Comparison of ENCODE assay signal across 13 cellular contexts in the genomic region with DNA sequence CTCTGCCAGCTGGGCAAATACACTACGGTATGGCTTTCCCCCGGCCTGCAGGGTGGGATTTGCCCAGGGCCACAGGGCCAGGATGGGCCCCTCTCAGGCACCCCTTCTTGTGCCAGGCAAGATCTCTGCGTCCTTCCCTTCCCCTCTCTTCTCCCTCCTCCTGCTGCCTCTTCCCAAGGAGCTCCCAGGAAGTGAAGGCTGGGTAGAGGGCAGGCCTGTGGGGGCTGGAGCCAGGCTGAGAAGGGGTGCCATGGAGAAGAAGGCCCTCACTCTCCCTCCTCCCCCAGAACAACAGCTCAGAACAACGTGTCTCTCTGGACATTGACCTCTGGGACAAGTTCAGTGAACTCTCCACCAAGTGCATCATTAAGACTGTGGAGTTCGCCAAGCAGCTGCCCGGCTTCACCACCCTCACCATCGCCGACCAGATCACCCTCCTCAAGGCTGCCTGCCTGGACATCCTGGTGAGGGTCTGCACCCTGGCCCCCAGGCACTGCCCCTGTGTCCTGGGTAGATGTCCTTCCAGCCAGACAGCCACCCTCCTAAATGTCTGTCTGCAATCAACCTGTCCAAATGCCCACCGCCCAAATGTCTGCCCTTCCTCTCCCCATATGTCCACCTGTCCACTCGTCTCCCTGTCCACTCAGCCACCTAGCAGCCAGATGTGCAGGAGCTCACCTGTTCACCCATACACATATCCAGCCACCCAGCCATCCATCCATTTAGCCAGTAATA. TPM values are rescaled to one million over a fixed set of nuclear protein-coding genes. Genes with fewer than 3 reads are reported as not detected.
DNase-seq lines count a peak whose midpoint lies in the region; ATAC-seq and TF ChIP-seq lines count a peak whose summit lies in the region.
"Had no signal": no experiment of that assay in that cellular context is flagged by ENCODE, and none has a peak within 500 bp of the region (broad histone marks: within the 10 kb centered on the region; RNA-seq: fewer than 3 reads in every experiment).

No MANE protein-coding gene starts in this region.

- H3K27me3 Mint-ChIP-seq in CD4-positive, alpha-beta memory T cell: no peaks in the 10 kb centered on the region
- H3K27me3 Mint-ChIP-seq in glutamatergic neuron (ENCODE audit: unreplicated experiment) (peaks cover 20% of the 10 kb centered on the region), progenitor cell of endocrine pancreas (no peaks in the 10 kb centered on the region)

- CTCF ChIA-PET in CD4-positive, alpha-beta memory T cell (lab: Charles Lee; ENCODE audit: partially characterized antibody): interaction anchor here (1.1 to 10.0 kb wide), 7 partner anchors 9 to 263 kb away, joined by 3 to 573 read pairs (median 7); a partner anchor contains a TSS

- no peak for TF ChIP-seq CTCF in glutamatergic neuron (IDR thresholded peaks at IDR 0.05; ENCODE audit: partially characterized antibody, unreplicated experiment)
- no peak for TF ChIP-seq CTCF in progenitor cell of endocrine pancreas (IDR thresholded peaks at IDR 0.05; ENCODE audit: unreplicated experiment)

- POLR2A ChIA-PET in CD4-positive, alpha-beta memory T cell (lab: Charles Lee; ENCODE audit: partially characterized antibody): interaction anchor here (1.1 to 29.0 kb wide), 5 partner anchors 9 to 209 kb away, joined by 3 to 1054 read pairs (median 5); a partner anchor contains a TSS

- H3K36me3 ChIP-seq in CD4-positive, alpha-beta memory T cell (ENCODE audit: insufficient read depth, low read length): peaks cover 58% of the 10 kb centered on the region
- H3K36me3 ChIP-seq in SJCRH30: peaks cover 56% of the 10 kb centered on the region

- H3K9me3 Mint-ChIP-seq in CD4-positive, alpha-beta memory T cell: no peaks in the 10 kb centered on the region
- H3K9me3 Mint-ChIP-seq in glutamatergic neuron (ENCODE audit: unreplicated experiment) (peaks cover 13% of the 10 kb centered on the region), progenitor cell of endocrine pancreas (ENCODE audit: low read depth) (no peaks in the 10 kb centered on the region)

- H3K4me1 Mint-ChIP-seq in CD4-positive, alpha-beta memory T cell: peaks cover 10 to 48% (median 22%) of the 10 kb centered on the region in 4 donors
- H3K4me1 Mint-ChIP-seq in glutamatergic neuron (ENCODE audit: low read depth, unreplicated experiment) (peaks cover 39% of the 10 kb centered on the region), progenitor cell of endocrine pancreas (ENCODE audit: low read depth) (peaks cover 59% of the 10 kb centered on the region)

- intact Hi-C loops in CD4-positive, alpha-beta memory T cell (cut with micrococcal nuclease): no loop called here

- no peak for ATAC-seq in HG02938 (IDR thresholded peaks at IDR 0.05; ENCODE audit: unreplicated experiment)
- no peak for ATAC-seq in HG03460 (IDR thresholded peaks at IDR 0.05; ENCODE audit: unreplicated experiment)

- H3K36me3 Mint-ChIP-seq in CD4-positive, alpha-beta memory T cell: peaks cover 14 to 51% of the 10 kb centered on the region in 2 donors
- H3K36me3 Mint-ChIP-seq in glutamatergic neuron (ENCODE audit: unreplicated experiment) (peaks cover 3% of the 10 kb centered on the region), progenitor cell of endocrine pancreas (ENCODE audit: insufficient read depth) (peaks cover 14% of the 10 kb centered on the region)

- no peak overlapping the region for H3K4me3 ChIP-seq in CD4-positive, alpha-beta memory T cell (ENCODE audit: low read length in 2 of 2)
- no peak overlapping the region for H3K4me3 ChIP-seq in SJCRH30

- H3K4me1 ChIP-seq in CD4-positive, alpha-beta memory T cell (ENCODE audit: insufficient read depth, low read length): peaks cover 13% of the 10 kb centered on the region
- peaks cover 44% of the 10 kb centered on the region for H3K4me1 ChIP-seq in SJCRH30

- H3K27ac ChIP-seq in CD4-positive, alpha-beta memory T cell (ENCODE audit: low read depth, low read length): no peak overlapping the region
- H3K27ac ChIP-seq in SJCRH30: peak overlapping the region; percentile 84

- H3K27me3 ChIP-seq in CD4-positive, alpha-beta memory T cell (ENCODE audit: insufficient read depth, low read length): no peaks in the 10 kb centered on the region
- H3K27me3 ChIP-seq in SJCRH30: no peaks in the 10 kb centered on the region
- H3K27me3 ChIP-seq: dorsolateral prefrontal cortex had no signal

- no peak overlapping the region for H3K4me3 Mint-ChIP-seq in CD4-positive, alpha-beta memory T cell
- H3K4me3 Mint-ChIP-seq in glutamatergic neuron (ENCODE audit: unreplicated experiment) (peak overlapping the region; percentile 70), progenitor cell of endocrine pancreas (ENCODE audit: low read depth) (no peak overlapping the region)

- no peaks in the 10 kb centered on the region for H3K9me3 ChIP-seq in CD4-positive, alpha-beta memory T cell (ENCODE audit: control insufficient read depth in 1 of 2, low read length in 2 of 2)
- H3K9me3 ChIP-seq in SJCRH30 (replicated peaks): no peaks in the 10 kb centered on the region

- H3K27ac Mint-ChIP-seq in CD4-positive, alpha-beta memory T cell: peak overlapping the region; percentile 4 to 89 (median 70)
- H3K27ac Mint-ChIP-seq in glutamatergic neuron (ENCODE audit: unreplicated experiment): peak overlapping the region; percentile 24
- peak overlapping the region; percentile 57 for H3K27ac Mint-ChIP-seq in progenitor cell of endocrine pancreas

- no peak for DNase-seq in CD4-positive, alpha-beta memory T cell
- DNase-seq in SJCRH30 (no peak), glutamatergic neuron (no peak), progenitor cell of endocrine pancreas (ENCODE audit: low spot score, unreplicated experiment) (no peak), HuH-7 (ENCODE audit: low spot score) (no peak), NCI-H510A treated with DMSO at 0.1 percent for 48 hours (lab: John Stamatoyannopoulos, UW) (no peak)
- DNase-seq: activated CD8-positive, alpha-beta memory T cell treated with anti-CD3 and anti-CD28 coated beads, Interleukin-2, amount 50 U/mL, for 48 hours; dorsolateral prefrontal cortex; NCI-H1930; NCI-H82 had no signal

RNA-seq across cellular contexts. Expression of a gene that starts 12.3 kb away (rescaled TPM):
- total RNA-seq in CD4-positive, alpha-beta memory T cell: not detected
- not detected for polyA plus RNA-seq in CD4-positive, alpha-beta memory T cell
- total RNA-seq in SJCRH30 (2014; rRNA removed; shearing (Covaris generic)): not detected in 2 replicates
- total RNA-seq in glutamatergic neuron (ENCODE audit: unreplicated experiment): not detected
- not detected in 2 replicates for total RNA-seq in progenitor cell of endocrine pancreas
- polyA plus RNA-seq: aorta had no signal

RNA-seq across cellular contexts. Expression of a gene that starts 43.2 kb away (rescaled TPM):
- 10 to 100 TPM; 54.1 to 54.5 TPM for total RNA-seq in CD4-positive, alpha-beta memory T cell
- polyA plus RNA-seq in CD4-positive, alpha-beta memory T cell: 10 to 100 TPM in 1 of 2 donors, 1 to 10 TPM in 1; 5.1 to 20.7 TPM
- 42.3 and 43.2 TPM in 2 replicates for total RNA-seq in SJCRH30 (2014; rRNA removed; shearing (Covaris generic))
- total RNA-seq in glutamatergic neuron (ENCODE audit: unreplicated experiment) (26.2 TPM), progenitor cell of endocrine pancreas (50.8 and 51.3 TPM in 2 replicates)
